In the genomic region with DNA sequence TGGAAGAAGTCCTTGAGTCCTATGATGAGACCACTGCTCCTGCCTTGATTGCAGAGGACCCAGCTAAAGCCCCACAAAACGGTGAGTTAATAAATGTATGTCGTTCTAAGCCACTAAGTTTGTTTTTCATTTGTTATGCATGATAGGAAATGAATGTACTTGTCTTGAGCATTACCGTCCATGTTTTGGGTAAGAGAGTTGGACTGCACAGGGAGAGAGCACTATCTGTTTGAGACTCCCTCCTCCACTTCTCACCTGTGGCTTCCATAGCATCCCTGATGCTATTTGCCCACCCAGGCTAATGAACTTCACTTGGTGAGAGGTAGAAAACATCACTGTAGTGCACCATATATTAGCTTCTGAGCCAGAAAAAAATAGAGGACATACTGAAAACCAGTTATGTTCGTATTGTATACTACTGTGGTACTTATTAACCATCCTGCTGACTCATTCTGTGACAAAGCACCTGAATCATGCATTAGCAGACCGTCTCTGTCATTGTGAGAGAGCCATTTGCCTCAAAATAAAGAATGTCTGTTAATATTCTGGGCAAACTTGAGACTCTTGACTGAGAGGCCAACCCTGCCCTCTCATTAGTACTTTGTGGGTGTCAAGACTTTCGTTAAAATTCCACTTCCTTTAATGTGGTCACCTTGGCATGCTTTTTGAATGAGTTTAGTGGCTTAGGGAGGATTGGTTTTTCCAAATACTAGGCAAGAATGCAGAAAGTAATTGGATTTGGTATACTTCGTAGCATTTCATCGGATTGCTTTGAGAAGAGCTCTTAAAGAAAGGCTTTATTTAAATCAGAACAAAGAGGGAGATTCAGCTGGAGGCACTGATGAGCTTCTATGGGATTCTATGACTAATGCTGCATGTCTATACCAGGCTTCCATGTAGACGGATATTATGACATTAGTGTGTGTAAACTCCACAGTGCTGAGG, we compare ENCODE assay signal across 8 cellular contexts.
DNase-seq lines count a peak whose midpoint lies in the region; ATAC-seq and TF ChIP-seq lines count a peak whose summit lies in the region.

No MANE protein-coding gene starts in this region.

- H3K4me1 ChIP-seq in vagina (no peaks in the 10 kb centered on the region), right atrium auricular region (no peaks in the 10 kb centered on the region)

- H3K27ac ChIP-seq in vagina (no peak overlapping the region), right atrium auricular region (no peak overlapping the region)

- ATAC-seq in GM19468 (IDR thresholded peaks at IDR 0.05; ENCODE audit: extremely low read depth, unreplicated experiment) (peak; percentile 97), HG03439 (IDR thresholded peaks at IDR 0.05; ENCODE audit: unreplicated experiment) (peak; percentile 97), Right ventricle myocardium inferior (no peak)

- H3K4me3 ChIP-seq in lower leg skin (ENCODE audit: low read depth, poor library complexity, severe bottlenecking) = no peak overlapping the region
- H3K4me3 ChIP-seq in vagina = no peak overlapping the region
- no peak overlapping the region for H3K4me3 ChIP-seq in right atrium auricular region

- TF ChIP-seq POLR2A in lower leg skin (IDR thresholded peaks at IDR 0.05) (no peak), vagina (IDR thresholded peaks at IDR 0.05) (no peak)

- intact Hi-C loops in lower leg skin (cut with DNase I; ENCODE audit: low total_unique reads) = no loop called here
- intact Hi-C loops in vagina (cut with DNase I) = no loop called here
- intact Hi-C loops in Right ventricle myocardium inferior (cut with DNase I) = no loop called here

- H3K9me3 ChIP-seq in vagina = no peaks in the 10 kb centered on the region
- H3K9me3 ChIP-seq in right atrium auricular region = no peaks in the 10 kb centered on the region

- no peak for TF ChIP-seq CTCF in lower leg skin (IDR thresholded peaks at IDR 0.05)
- TF ChIP-seq CTCF in vagina (IDR thresholded peaks at IDR 0.05) = no peak
- TF ChIP-seq CTCF in right atrium auricular region (IDR thresholded peaks at IDR 0.05) = no peak

- DNase-seq in ELR (ENCODE audit: low read depth) = peak; percentile 77
- peak; percentile 23 for DNase-seq in epidermal melanocyte (ENCODE audit: insufficient read length, low spot score)
- DNase-seq in lower leg skin (ENCODE audit: low spot score in 2 of 2) = no peak
- no peak for DNase-seq in vagina (ENCODE audit: extremely low spot score in 2 of 2)
- DNase-seq in Right ventricle myocardium inferior (ENCODE audit: missing footprints) = no peak
- DNase-seq in right atrium auricular region (ENCODE audit: low spot score) = no peak

- H3K36me3 ChIP-seq in vagina (no peaks in the 10 kb centered on the region), right atrium auricular region (no peaks in the 10 kb centered on the region)

- H3K27me3 ChIP-seq in vagina (no peaks in the 10 kb centered on the region), right atrium auricular region (no peaks in the 10 kb centered on the region)

- WGBS in lower leg skin, 2 donors = 75% methylated on average over 9 of the region's 9 CpGs

Comparison
In these comparisons a context has a peak if more than half of its experiments do, and no peak if none do; other contexts are left out.
1. DNase-seq: peak in ELR (single experiment) and epidermal melanocyte (single experiment); none in lower leg skin (0 of 2), vagina (0 of 2), Right ventricle myocardium inferior (single experiment) and right atrium auricular region (single experiment).